15 cellular contexts compared by ENCODE assay signal in the genomic region with DNA sequence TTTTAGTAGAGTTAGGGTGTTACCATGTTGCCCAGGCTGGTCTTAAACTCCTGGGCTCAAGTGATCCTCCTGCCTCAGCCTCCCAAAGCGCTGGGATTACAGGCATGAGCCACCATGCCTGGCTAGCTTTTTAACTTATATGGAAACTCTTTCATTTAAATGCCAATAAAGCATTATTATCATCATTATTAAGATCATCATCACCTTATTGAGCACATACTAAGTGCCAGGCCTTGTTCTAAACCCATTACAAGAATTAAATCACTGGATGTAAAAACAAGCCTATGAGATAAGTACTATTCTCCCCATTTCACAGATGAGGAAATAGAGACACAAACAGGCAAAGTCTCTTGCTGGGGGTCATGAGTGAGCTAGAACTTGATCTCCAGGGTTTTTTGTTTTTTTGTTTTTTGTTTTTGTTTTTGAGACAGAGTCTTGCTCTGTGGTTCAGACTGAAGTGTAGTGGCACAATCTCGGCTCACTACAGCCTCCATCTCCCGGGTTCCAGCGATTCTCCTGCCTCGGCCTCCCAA. TPM values are rescaled to one million over a fixed set of nuclear protein-coding genes. Genes with fewer than 3 reads are reported as not detected.
A peak's percentile ranks its signal among the peaks of the same experiment; 100 is the strongest.
DNase-seq lines count a peak whose midpoint lies in the region; ATAC-seq, FAIRE-seq and TF ChIP-seq lines count a peak whose summit lies in the region.
"Had no signal": no experiment of that assay in that cellular context is flagged by ENCODE, and none has a peak within 500 bp of the region (broad histone marks: within the 10 kb centered on the region; RNA-seq: fewer than 3 reads in every experiment).

No MANE protein-coding gene starts in this region.

- no peaks in the 10 kb centered on the region for H3K9me2 ChIP-seq in DOHH2 (replicated peaks; ENCODE audit: control insufficient read depth, low read length)

- H3K4me3 ChIP-seq in A549, result no peak overlapping the region
- H3K4me3 ChIP-seq in DOHH2 (ENCODE audit: low read length), result peak overlapping the region; percentile 90
- H3K4me3 ChIP-seq: hepatocyte had no signal

- CTCF ChIA-PET in A549 (lab: Yijun Ruan, JAX), result interaction anchor here (0.8 to 12.2 kb wide), 8 partner anchors 11 to 373 kb away, joined by 3 to 133 read pairs (median 8); no protein-coding TSS in a partner anchor
- CTCF ChIA-PET in activated CD8-positive, alpha-beta T cell treated with anti-CD3 and anti-CD28 coated beads, Interleukin-2, amount 10 ng/mL, durations not matched to agents 7 days and 5 days (lab: Charles Lee), result interaction anchor here (0.8 to 4.1 kb wide), 4 partner anchors 67 to 212 kb away, joined by 3 to 17 read pairs (median 8); a partner anchor contains a TSS

- TF ChIP-seq RAD21 in A549 (conservative IDR thresholded peaks at IDR 0.05 in 1 of 2, IDR thresholded peaks at IDR 0.05 in 1 of 2), result no peak

- H3K27me3 ChIP-seq in DOHH2 (ENCODE audit: control insufficient read depth, low read length), result no peaks in the 10 kb centered on the region
- H3K27me3 ChIP-seq: BE2C, hepatocyte had no signal

- no peak for TF ChIP-seq CTCF in A549 (IDR thresholded peaks at IDR 0.05)
- TF ChIP-seq CTCF in DOHH2 (IDR thresholded peaks at IDR 0.05; ENCODE audit: low read depth, low read length, poor library complexity, severe bottlenecking), result no peak

- H3K27ac ChIP-seq in A549 (no peak overlapping the region), DOHH2 (ENCODE audit: low read depth, low read length) (peak overlapping the region; percentile 80; the same call in 1 of the 2 replicates), substantia nigra (ENCODE audit: low read depth, low read length, poor library complexity, severe bottlenecking) (no peak overlapping the region)
- H3K27ac ChIP-seq: hepatocyte had no signal

- 0 out of 3 replicates have a peak, but pooled peaks cover 9% of the 10 kb centered on the region for H3K4me1 ChIP-seq in A549
- peaks cover 37% of the 10 kb centered on the region for H3K4me1 ChIP-seq in DOHH2 (ENCODE audit: control insufficient read depth, low read length)
- H3K4me1 ChIP-seq: BE2C had no signal

- no peak for DNase-seq in A549 (ENCODE audit: low read depth in 1 of 2, low spot score in 1 of 2)
- DNase-seq in activated CD8-positive, alpha-beta T cell treated with anti-CD3 and anti-CD28 coated beads, Interleukin-2, amount 10 ng/mL, durations not matched to agents 7 days and 5 days, result no peak
- no peak for DNase-seq in naive B cell
- DNase-seq in substantia nigra (lab: John Stamatoyannopoulos, UW), result no peak
- no peak for DNase-seq in globus pallidus (ENCODE audit: low spot score)
- no peak for DNase-seq in NCI-H510A (lab: John Stamatoyannopoulos, UW)
- DNase-seq: BE2C, NCI-H1417, NCI-H526, occipital lobe had no signal

- peaks cover 44% of the 10 kb centered on the region for H3K36me3 Mint-ChIP-seq in activated CD8-positive, alpha-beta T cell treated with anti-CD3 and anti-CD28 coated beads, Interleukin-2, amount 10 ng/mL, durations not matched to agents 7 days and 5 days (ENCODE audit: low read depth)
- H3K36me3 Mint-ChIP-seq in naive B cell, result peaks cover 0 to 11% of the 10 kb centered on the region in 2 donors

- H3K27me3 Mint-ChIP-seq in activated CD8-positive, alpha-beta T cell treated with anti-CD3 and anti-CD28 coated beads, Interleukin-2, amount 10 ng/mL, durations not matched to agents 7 days and 5 days (ENCODE audit: low read depth), result no peaks in the 10 kb centered on the region
- no peaks in the 10 kb centered on the region for H3K27me3 Mint-ChIP-seq in naive B cell

- peaks cover 5% of the 10 kb centered on the region for H3K36me3 ChIP-seq in DOHH2 (ENCODE audit: control insufficient read depth, low read length)
- H3K36me3 ChIP-seq: BE2C had no signal

- POLR2A ChIA-PET in A549 (lab: Yijun Ruan, JAX), result interaction anchor here (0.6 kb wide), 1 partner anchor 216 kb away, joined by 3 read pairs; no protein-coding TSS in a partner anchor
- POLR2A ChIA-PET in activated CD8-positive, alpha-beta T cell treated with anti-CD3 and anti-CD28 coated beads, Interleukin-2, amount 10 ng/mL, durations not matched to agents 7 days and 5 days (lab: Charles Lee), result interaction anchor here (0.6 to 2.4 kb wide), 4 partner anchors 8 to 394 kb away, joined by 3 to 12 read pairs (median 7); a partner anchor contains a TSS

- peaks cover 22% of the 10 kb centered on the region for H3K79me2 ChIP-seq in DOHH2 (ENCODE audit: control insufficient read depth, low read length)
- H3K79me2 ChIP-seq: hepatocyte had no signal

- no peaks in the 10 kb centered on the region for H3K9me3 ChIP-seq in A549
- no peaks in the 10 kb centered on the region for H3K9me3 ChIP-seq in DOHH2 (ENCODE audit: control insufficient read depth, insufficient read depth, low read length)
- H3K9me3 ChIP-seq: BE2C had no signal

- no peak for FAIRE-seq in A549 (lab: Jason Lieb, UNC)
- FAIRE-seq: TTC549 had no signal

- peaks cover 64% of the 10 kb centered on the region for H3K4me1 Mint-ChIP-seq in activated CD8-positive, alpha-beta T cell treated with anti-CD3 and anti-CD28 coated beads, Interleukin-2, amount 10 ng/mL, durations not matched to agents 7 days and 5 days (ENCODE audit: low read depth)
- peaks cover 36 to 70% (median 55%) of the 10 kb centered on the region in 3 donors for H3K4me1 Mint-ChIP-seq in naive B cell

- no peak for TF ChIP-seq POLR2A in A549 (IDR thresholded peaks at IDR 0.05; ENCODE audit: low read length)

- no peak for ATAC-seq in A549
- ATAC-seq in activated CD8-positive, alpha-beta T cell treated with anti-CD3 and anti-CD28 coated beads, Interleukin-2, amount 10 ng/mL, durations not matched to agents 7 days and 5 days, result no peak
- no peak for ATAC-seq in naive B cell (ENCODE audit: low read depth in 2 of 2)
- no peak for ATAC-seq in HG03135 (IDR thresholded peaks at IDR 0.05; ENCODE audit: unreplicated experiment)

- H3K27ac Mint-ChIP-seq in activated CD8-positive, alpha-beta T cell treated with anti-CD3 and anti-CD28 coated beads, Interleukin-2, amount 10 ng/mL, durations not matched to agents 7 days and 5 days, result peak overlapping the region; percentile 98
- peak overlapping the region; percentile 95 to 98 (median 98) for H3K27ac Mint-ChIP-seq in naive B cell

- H3K4me2 ChIP-seq in A549 (no peak overlapping the region), DOHH2 (ENCODE audit: low read length) (peak overlapping the region; percentile 88)
- H3K4me2 ChIP-seq: hepatocyte had no signal

- H4K20me1 ChIP-seq in DOHH2 (ENCODE audit: control insufficient read depth, insufficient read depth, low read depth, low read length), result no peaks in the 10 kb centered on the region

- H3K4me3 Mint-ChIP-seq in activated CD8-positive, alpha-beta T cell treated with anti-CD3 and anti-CD28 coated beads, Interleukin-2, amount 10 ng/mL, durations not matched to agents 7 days and 5 days, result peak overlapping the region; percentile 100
- peak overlapping the region; percentile 94 to 100 (median 97) for H3K4me3 Mint-ChIP-seq in naive B cell

- H3K9me3 Mint-ChIP-seq in activated CD8-positive, alpha-beta T cell treated with anti-CD3 and anti-CD28 coated beads, Interleukin-2, amount 10 ng/mL, durations not matched to agents 7 days and 5 days (ENCODE audit: insufficient read depth), result no peaks in the 10 kb centered on the region
- peaks cover 0 to 2% (median 0%) of the 10 kb centered on the region in 7 donors for H3K9me3 Mint-ChIP-seq in naive B cell

- peaks cover 12% of the 10 kb centered on the region; the same call in 1 of the 2 replicates for H3F3A ChIP-seq in DOHH2 (ENCODE audit: control insufficient read depth, insufficient read depth)

- 70% methylated on average over 5 of the region's 5 CpGs for WGBS in A549 (ENCODE audit: missing lambda C conversion rate)

- TF ChIP-seq EP300 in A549 (IDR thresholded peaks at IDR 0.05), result no peak

RNA-seq across cellular contexts. Expression of a gene that starts 1.3 kb away (rescaled TPM):
- polyA plus RNA-seq in A549 (2011; rRNA removed) (0.37 TPM in 1 of 2 replicates, not detected in the other), A549 (2017; fragmentation: RNase III; extraction: RNeasy Plus Mini Kit Qiagen cat#74134 plus additional on column Dnase treatment) (0.47 TPM in 1 of 3 replicates, not detected in the others), naive B cell (ENCODE audit: low read depth in 6 of 6) (1,000 to 10,000 TPM in 1 of 6 donors, 100 to 1,000 TPM in 5; 750 to 1,029 (median 856) TPM)
- 0.08 and 0.12 TPM in 2 replicates for polyA plus RNA-seq in A549 (2012; cell fraction: cytosol; rRNA removed)
- not detected in 2 replicates for polyA plus RNA-seq in A549 (2012; cell fraction: nucleus; rRNA removed)
- not detected in 2 replicates for polyA minus RNA-seq in A549 (2011; rRNA and poly(A)+ RNA removed)
- total RNA-seq in activated CD8-positive, alpha-beta T cell treated with anti-CD3 and anti-CD28 coated beads, Interleukin-2, amount 10 ng/mL, durations not matched to agents 7 days and 5 days, result 100 to 1,000 TPM; 471 to 482 TPM
- total RNA-seq: hepatocyte had no signal

RNA-seq across cellular contexts. Expression of a gene that starts 7.7 kb away (rescaled TPM):
- 82.1 and 101 TPM in 2 replicates for polyA plus RNA-seq in A549 (2011; rRNA removed)
- 180 and 241 TPM in 2 replicates for polyA plus RNA-seq in A549 (2012; cell fraction: cytosol; rRNA removed)
- 350 and 382 TPM in 2 replicates for polyA plus RNA-seq in A549 (2012; cell fraction: nucleus; rRNA removed)
- 113 to 118 TPM (median 116 TPM) in 3 replicates for polyA plus RNA-seq in A549 (2017; fragmentation: RNase III; extraction: RNeasy Plus Mini Kit Qiagen cat#74134 plus additional on column Dnase treatment)
- 102 and 120 TPM in 2 replicates for polyA minus RNA-seq in A549 (2011; rRNA and poly(A)+ RNA removed)
- total RNA-seq in activated CD8-positive, alpha-beta T cell treated with anti-CD3 and anti-CD28 coated beads, Interleukin-2, amount 10 ng/mL, durations not matched to agents 7 days and 5 days, result 10 to 100 TPM; 43.7 to 44.5 TPM
- polyA plus RNA-seq in naive B cell (ENCODE audit: low read depth in 6 of 6), result 10 to 100 TPM in 3 of 6 donors, 1 to 10 TPM in 3; 6.2 to 20.5 (median 9.7) TPM

RNA-seq across cellular contexts. Expression of a gene that starts 13.8 kb away (rescaled TPM):
- 1.1 and 1.6 TPM in 2 replicates for polyA plus RNA-seq in A549 (2011; rRNA removed)
- polyA plus RNA-seq in A549 (2012; cell fraction: cytosol; rRNA removed), result 7.2 and 11.0 TPM in 2 replicates
- polyA plus RNA-seq in A549 (2012; cell fraction: nucleus; rRNA removed), result 12.3 and 15.7 TPM in 2 replicates
- polyA plus RNA-seq in A549 (2017; fragmentation: RNase III; extraction: RNeasy Plus Mini Kit Qiagen cat#74134 plus additional on column Dnase treatment), result 7.9 to 9.1 TPM (median 8.7 TPM) in 3 replicates
- 1.2 and 2.0 TPM in 2 replicates for polyA minus RNA-seq in A549 (2011; rRNA and poly(A)+ RNA removed)
- 1 to 10 TPM; 8.0 to 8.3 TPM for total RNA-seq in activated CD8-positive, alpha-beta T cell treated with anti-CD3 and anti-CD28 coated beads, Interleukin-2, amount 10 ng/mL, durations not matched to agents 7 days and 5 days
- polyA plus RNA-seq in naive B cell (ENCODE audit: low read depth in 6 of 6), result 1 to 10 TPM in 5 of 6 donors, not detected in 1; 1.0 to 2.2 (median 1.6) TPM

RNA-seq across cellular contexts. Expression of a gene that starts 38.3 kb away (rescaled TPM):
- polyA plus RNA-seq in A549 (2011; rRNA removed) (not detected in 2 replicates), A549 (2017; fragmentation: RNase III; extraction: RNeasy Plus Mini Kit Qiagen cat#74134 plus additional on column Dnase treatment) (not detected in 3 replicates), naive B cell (ENCODE audit: low read depth in 6 of 6) (not detected)
- polyA plus RNA-seq in A549 (2012; cell fraction: cytosol; rRNA removed), result not detected in 2 replicates
- not detected in 2 replicates for polyA plus RNA-seq in A549 (2012; cell fraction: nucleus; rRNA removed)
- polyA minus RNA-seq in A549 (2011; rRNA and poly(A)+ RNA removed), result not detected in 2 replicates
- total RNA-seq in activated CD8-positive, alpha-beta T cell treated with anti-CD3 and anti-CD28 coated beads, Interleukin-2, amount 10 ng/mL, durations not matched to agents 7 days and 5 days, result under 1 TPM in 1 of 2 experiments, not detected in 1; 0.29 TPM
- total RNA-seq: hepatocyte, lower leg skin, occipital lobe had no signal
- polyA plus RNA-seq: hepatocyte had no signal

RNA-seq across cellular contexts. Expression of a gene that starts 56.4 kb away (rescaled TPM):
- polyA plus RNA-seq in A549 (2011; rRNA removed) (73.0 and 103 TPM in 2 replicates), A549 (2017; fragmentation: RNase III; extraction: RNeasy Plus Mini Kit Qiagen cat#74134 plus additional on column Dnase treatment) (89.4 to 110 TPM (median 108 TPM) in 3 replicates), naive B cell (ENCODE audit: low read depth in 6 of 6) (10 to 100 TPM; 11.6 to 62.4 (median 41.0) TPM)
- 72.7 and 76.5 TPM in 2 replicates for polyA plus RNA-seq in A549 (2012; cell fraction: cytosol; rRNA removed)
- 133 and 138 TPM in 2 replicates for polyA plus RNA-seq in A549 (2012; cell fraction: nucleus; rRNA removed)
- 77.6 and 78.1 TPM in 2 replicates for polyA minus RNA-seq in A549 (2011; rRNA and poly(A)+ RNA removed)
- 10 to 100 TPM; 48.2 to 48.9 TPM for total RNA-seq in activated CD8-positive, alpha-beta T cell treated with anti-CD3 and anti-CD28 coated beads, Interleukin-2, amount 10 ng/mL, durations not matched to agents 7 days and 5 days

Comparison
In these comparisons a context has a peak if more than half of its experiments do, and no peak if none do; other contexts are left out.
1. RNA of a gene that starts 1.3 kb away (polyA plus RNA-seq): 750 to 1,029 TPM in naive B cell; 0.08 to 0.47 TPM in A549; every median in the first group is over 100 times any median in the second.